In genomic region chr9:129910628-129911567, GRCh38 we compare ENCODE assay signal across 10 cellular contexts.
DNase-seq lines count a peak whose midpoint lies in the region; ATAC-seq and TF ChIP-seq lines count a peak whose summit lies in the region.
"Had no signal": no experiment of that assay in that cellular context is flagged by ENCODE, and none has a peak within 500 bp of the region (broad histone marks: within the 10 kb centered on the region; RNA-seq: fewer than 3 reads in every experiment).

No MANE protein-coding gene starts in this region.

- H3K4me1 ChIP-seq in PC-3 (ENCODE audit: insufficient read depth, low read length), result peaks cover 15% of the 10 kb centered on the region

- intact Hi-C loops in PC-3 (cut with micrococcal nuclease), result no loop called here

- peak overlapping the region; percentile 14; the same call in 1 of the 2 replicates for H3K4me2 ChIP-seq in PC-3 (ENCODE audit: low read length)

- H3K79me2 ChIP-seq in PC-3 (ENCODE audit: low read length), result no peaks in the 10 kb centered on the region

- H2AFZ ChIP-seq in PC-3 (ENCODE audit: low read length), result no peak overlapping the region

- peaks cover 14% of the 10 kb centered on the region for H3K36me3 Mint-ChIP-seq in progenitor cell of endocrine pancreas (ENCODE audit: insufficient read depth)

- no peaks in the 10 kb centered on the region for H3K9me2 ChIP-seq in PC-3 (replicated peaks; ENCODE audit: low read length)

- H3F3A ChIP-seq in PC-3 (ENCODE audit: low read length, unreplicated experiment), result no peaks in the 10 kb centered on the region

- ATAC-seq in PC-3 (peak; percentile 98), HG03108 (IDR thresholded peaks at IDR 0.05; ENCODE audit: unreplicated experiment) (no peak)

- DNase-seq in GDM1 (lab: John Stamatoyannopoulos, UW) (peak; percentile 13), PC-3 (peak; percentile 95), dermis blood vessel endothelial cell (peak; percentile 92), progenitor cell of endocrine pancreas (ENCODE audit: low spot score, unreplicated experiment) (no peak), NCI-H1092 (lab: John Stamatoyannopoulos, UW) (no peak), inferior parietal cortex (ENCODE audit: extremely low spot score) (no peak)
- no peak for DNase-seq in activated effector memory CD4-positive, alpha-beta T cell treated with Interleukin-2 at 50 U/mL for 16 hours
- DNase-seq: GOT3, kidney had no signal

- TF ChIP-seq CTCF in PC-3 (conservative IDR thresholded peaks at IDR 0.05; ENCODE audit: low read depth, low read length) (no peak), progenitor cell of endocrine pancreas (IDR thresholded peaks at IDR 0.05; ENCODE audit: unreplicated experiment) (no peak)

- H3K27ac Mint-ChIP-seq in progenitor cell of endocrine pancreas, result peak overlapping the region; percentile 62

- H3K9ac ChIP-seq in PC-3 (ENCODE audit: low read length), result peak overlapping the region; percentile 38; the same call in 1 of the 2 replicates

- no peaks in the 10 kb centered on the region for H3K9me3 ChIP-seq in PC-3 (ENCODE audit: low read length)

- H3K4me3 Mint-ChIP-seq in progenitor cell of endocrine pancreas (ENCODE audit: low read depth), result no peak overlapping the region

- H3K4me3 ChIP-seq in PC-3 (ENCODE audit: low read length), result no peak overlapping the region

- H3K36me3 ChIP-seq in PC-3 (ENCODE audit: low read depth, low read length), result no peaks in the 10 kb centered on the region

- H3K4me1 Mint-ChIP-seq in progenitor cell of endocrine pancreas (ENCODE audit: low read depth), result peaks cover 2% of the 10 kb centered on the region

- H4K20me1 ChIP-seq in PC-3 (ENCODE audit: low read length), result no peaks in the 10 kb centered on the region

- POLR2A ChIA-PET in PC-3 (lab: Charles Lee; ENCODE audit: unreplicated experiment), result interaction anchor here (0.7 kb wide), 1 partner anchor 475 kb away, joined by 3 read pairs; no protein-coding TSS in a partner anchor

- no peaks in the 10 kb centered on the region for H3K27me3 Mint-ChIP-seq in progenitor cell of endocrine pancreas

- peak overlapping the region; percentile 62 for H3K27ac ChIP-seq in PC-3 (ENCODE audit: low read length)

- CTCF ChIA-PET in PC-3 (lab: Charles Lee), result interaction anchor here (0.8 kb wide), 1 partner anchor 31 kb away, joined by 3 read pairs; no protein-coding TSS in a partner anchor

- no peaks in the 10 kb centered on the region for H3K27me3 ChIP-seq in PC-3 (ENCODE audit: low read length)

- no TSS peak for BruUV-seq in PC-3 (replicated peaks; lab: Mats Ljungman, UMichigan)

- no peaks in the 10 kb centered on the region for H3K9me3 Mint-ChIP-seq in progenitor cell of endocrine pancreas (ENCODE audit: low read depth)

Comparison
In these comparisons a context has a peak if more than half of its experiments do, and no peak if none do; other contexts are left out.
1. DNase-seq: peak in GDM1 (single experiment), PC-3 (single experiment) and dermis blood vessel endothelial cell (single experiment); none in progenitor cell of endocrine pancreas (single experiment), NCI-H1092 (single experiment), activated effector memory CD4-positive, alpha-beta T cell treated with Interleukin-2 at 50 U/mL for 16 hours (single experiment) and inferior parietal cortex (single experiment).